11 cellular contexts compared by ENCODE assay signal in genomic region chr2:109185801-109186570, GRCh38. TPM values are rescaled to one million over a fixed set of nuclear protein-coding genes. Genes with fewer than 3 reads are reported as not detected.
DNase-seq lines count a peak whose midpoint lies in the region; ATAC-seq and TF ChIP-seq lines count a peak whose summit lies in the region.
"Had no signal": no experiment of that assay in that cellular context is flagged by ENCODE, and none has a peak within 500 bp of the region (broad histone marks: within the 10 kb centered on the region; RNA-seq: fewer than 3 reads in every experiment).

No MANE protein-coding gene starts in this region.

- H3K27me3 ChIP-seq in muscle layer of duodenum (ENCODE audit: low read depth, low read length), result no peaks in the 10 kb centered on the region

- no peaks in the 10 kb centered on the region for H3K36me3 ChIP-seq in muscle layer of duodenum (ENCODE audit: control insufficient read depth in 1 of 2, insufficient read depth in 2 of 2, low read length in 2 of 2)
- H3K36me3 ChIP-seq in urinary bladder (ENCODE audit: insufficient read depth), result no peaks in the 10 kb centered on the region

- peaks cover 0 to 15% of the 10 kb centered on the region in 2 donors for H3K4me1 ChIP-seq in muscle layer of duodenum (ENCODE audit: control insufficient read depth in 1 of 2, insufficient read depth in 2 of 2, low read length in 2 of 2)
- H3K4me1 ChIP-seq in urinary bladder (ENCODE audit: insufficient read depth), result peaks cover 2% of the 10 kb centered on the region

- DNase-seq in fibroblast of mammary gland (ENCODE audit: low read depth) (peak; percentile 66), type B pancreatic cell (ENCODE audit: extremely low spot score, unreplicated experiment) (no peak), iPS-NIHi11 (ENCODE audit: low spot score) (no peak)
- DNase-seq: activated CD8-positive, alpha-beta memory T cell treated with anti-CD3 and anti-CD28 coated beads, Interleukin-2, amount 50 U/mL, for 48 hours; cortex of kidney; GDM1; NCI-H526 treated with DMSO at 0.1 percent for 48 hours had no signal

- H3K4me1 Mint-ChIP-seq in type B pancreatic cell (ENCODE audit: unreplicated experiment), result peaks cover 16% of the 10 kb centered on the region
- H3K4me1 Mint-ChIP-seq in activated T-helper 17 cell treated with anti-CD3 and anti-CD28 coated beads, Interleukin-2, amount 50 U/mL, for 72 hours, result no peaks in the 10 kb centered on the region

- H3K27ac ChIP-seq in VCaP (peak overlapping the region; percentile 67), muscle layer of duodenum (ENCODE audit: low read length) (peak overlapping the region; percentile 85), urinary bladder (ENCODE audit: low read depth) (peak overlapping the region; percentile 48)

- H3K4me3 ChIP-seq in fibroblast of mammary gland (ENCODE audit: control insufficient read depth, low read depth, low read length) (no peak overlapping the region), muscle layer of duodenum (ENCODE audit: low read depth in 1 of 2, low read length in 2 of 2) (peak overlapping the region in 1 of 2 donors; percentile 6), urinary bladder (ENCODE audit: low read depth, low read length) (no peak overlapping the region)

- H3K27ac Mint-ChIP-seq in type B pancreatic cell, result no peak overlapping the region
- H3K27ac Mint-ChIP-seq in activated T-helper 17 cell treated with anti-CD3 and anti-CD28 coated beads, Interleukin-2, amount 50 U/mL, for 72 hours, result no peak overlapping the region

- H3K36me3 Mint-ChIP-seq in type B pancreatic cell, result no peaks in the 10 kb centered on the region
- no peaks in the 10 kb centered on the region for H3K36me3 Mint-ChIP-seq in activated T-helper 17 cell treated with anti-CD3 and anti-CD28 coated beads, Interleukin-2, amount 50 U/mL, for 72 hours (ENCODE audit: low read depth)

- H3K9me3 Mint-ChIP-seq in type B pancreatic cell, result no peaks in the 10 kb centered on the region
- no peaks in the 10 kb centered on the region for H3K9me3 Mint-ChIP-seq in activated T-helper 17 cell treated with anti-CD3 and anti-CD28 coated beads, Interleukin-2, amount 50 U/mL, for 72 hours

- WGBS in urinary bladder, result 57% methylated on average over 16 of the region's 16 CpGs

- H3K9me3 ChIP-seq in muscle layer of duodenum (ENCODE audit: control insufficient read depth in 1 of 2, low read length in 2 of 2), result no peaks in the 10 kb centered on the region

- TF ChIP-seq CTCF in VCaP (conservative IDR thresholded peaks at IDR 0.05) (no peak), fibroblast of mammary gland (conservative IDR thresholded peaks at IDR 0.05; ENCODE audit: control insufficient read depth, insufficient read depth, low read depth, low read length) (no peak), type B pancreatic cell (conservative IDR thresholded peaks at IDR 0.05) (no peak)

- no peak overlapping the region for H3K4me3 Mint-ChIP-seq in type B pancreatic cell
- H3K4me3 Mint-ChIP-seq in activated T-helper 17 cell treated with anti-CD3 and anti-CD28 coated beads, Interleukin-2, amount 50 U/mL, for 72 hours, result no peak overlapping the region

- no peak for ATAC-seq in activated T-helper 17 cell treated with anti-CD3 and anti-CD28 coated beads, Interleukin-2, amount 50 U/mL, for 72 hours (replicated peaks)

- peaks cover 5% of the 10 kb centered on the region for H3K27me3 Mint-ChIP-seq in type B pancreatic cell
- peaks cover 26% of the 10 kb centered on the region for H3K27me3 Mint-ChIP-seq in activated T-helper 17 cell treated with anti-CD3 and anti-CD28 coated beads, Interleukin-2, amount 50 U/mL, for 72 hours

RNA-seq across cellular contexts. Expression of gene SH3RF3, which starts 57.0 kb away (rescaled TPM):
- total RNA-seq in urinary bladder (3.6 TPM), type B pancreatic cell (ENCODE audit: low replicate concordance) (2.5 and 13.9 TPM in 2 replicates)
- 12.6 TPM for polyA plus RNA-seq in urinary bladder
- under 1 TPM in 1 of 2 donors, not detected in 1; 0.05 TPM for total RNA-seq in activated T-helper 17 cell treated with anti-CD3 and anti-CD28 coated beads, Interleukin-2, amount 50 U/mL, for 72 hours
